18 cellular contexts compared by ENCODE assay signal in genomic region chr3:192847918-192848317, GRCh38.
DNase-seq lines count a peak whose midpoint lies in the region; ATAC-seq and TF ChIP-seq lines count a peak whose summit lies in the region.
"Had no signal": no experiment of that assay in that cellular context is flagged by ENCODE, and none has a peak within 500 bp of the region (broad histone marks: within the 10 kb centered on the region; RNA-seq: fewer than 3 reads in every experiment).

No MANE protein-coding gene starts in this region.

- no peaks in the 10 kb centered on the region for H4K20me1 ChIP-seq in fibroblast of lung (ENCODE audit: control insufficient read depth, extremely low read depth, insufficient read depth, low read length)

- H3K36me3 ChIP-seq in fibroblast of lung (ENCODE audit: control insufficient read depth, insufficient read depth, low read length) = no peaks in the 10 kb centered on the region
- H3K36me3 ChIP-seq: esophagus muscularis mucosa had no signal

- no peaks in the 10 kb centered on the region for H3K27me3 ChIP-seq in fibroblast of lung (ENCODE audit: control insufficient read depth, insufficient read depth, low read length)
- H3K27me3 ChIP-seq: esophagus muscularis mucosa had no signal

- H3K4me3 ChIP-seq in WI38 (ENCODE audit: low read depth, low read length) (0 out of 2 replicates have a peak overlapping the region, but pooled peaks have one; percentile 8), fibroblast of lung (replicated peaks in 1 of 4; ENCODE audit: control extremely low read depth in 1 of 4, insufficient read depth in 1 of 4, low read depth in 3 of 4, low read length in 4 of 4) (no peak overlapping the region)
- H3K4me3 ChIP-seq: esophagus muscularis mucosa had no signal

- no peak overlapping the region for H3K27ac ChIP-seq in fibroblast of lung (ENCODE audit: insufficient read depth, low read length)
- H3K27ac ChIP-seq: esophagus muscularis mucosa had no signal

- peaks cover 9% of the 10 kb centered on the region for H3K4me1 ChIP-seq in fibroblast of lung (ENCODE audit: control insufficient read depth, extremely low read depth, insufficient read depth, low read length)

- peaks cover 17% of the 10 kb centered on the region for H3K79me2 ChIP-seq in fibroblast of lung (ENCODE audit: control insufficient read depth, insufficient read depth, low read length)

- H3K4me2 ChIP-seq in fibroblast of lung (ENCODE audit: extremely low read depth, insufficient read depth, low read length) = no peak overlapping the region

- peak; percentile 12 for DNase-seq in NCI-H1694 treated with DMSO at 0.1 percent for 48 hours (lab: John Stamatoyannopoulos, UW)
- DNase-seq in NCI-H1694 (lab: John Stamatoyannopoulos, UW) = no peak
- DNase-seq in fibroblast of lung (ENCODE audit: low read depth in 2 of 2) = peak; percentile 70 to 76
- no peak for DNase-seq in D341Med (ENCODE audit: low spot score)
- no peak for DNase-seq in NCI-H774 (lab: John Stamatoyannopoulos, UW)
- no peak for DNase-seq in NCI-H1436 (lab: John Stamatoyannopoulos, UW)
- DNase-seq: activated CD4-positive, alpha-beta T cell treated with anti-CD3 and anti-CD28 coated beads, Interleukin-2, amount 50 U/mL, for 1 hour; activated T-cell treated with anti-CD3 and anti-CD28 coated beads for 4 hours; CD4-positive, alpha-beta T cell; KBM-7; mammary epithelial cell; NCI-H1105; NCI-H526 treated with DMSO at 0.1 percent for 48 hours; stimulated activated naive CD8-positive, alpha-beta T cell treated with anti-CD3 and anti-CD28 coated beads, Interleukin-15, Interleukin-2, amounts not matched to agents 100 U/mL and 50 U/mL, for 24 hours had no signal

- no peak overlapping the region for H3K9ac ChIP-seq in fibroblast of lung (ENCODE audit: insufficient read depth, low read length)

- no peaks in the 10 kb centered on the region for H3K9me3 ChIP-seq in fibroblast of lung (ENCODE audit: control insufficient read depth, insufficient read depth, low read depth, low read length)
- H3K9me3 ChIP-seq: esophagus muscularis mucosa had no signal

- TF ChIP-seq CTCF in WI38 (IDR thresholded peaks at IDR 0.05; ENCODE audit: low read depth, low read length) (no peak), fibroblast of lung (conservative IDR thresholded peaks at IDR 0.05 in 1 of 2, IDR thresholded peaks at IDR 0.05 in 1 of 2; ENCODE audit: low read depth in 1 of 2, low read length in 2 of 2) (no peak)

- ATAC-seq in HG02678 (IDR thresholded peaks at IDR 0.05; ENCODE audit: unreplicated experiment) = no peak
- ATAC-seq: natural killer cell treated with Interleukin-12 subunit alpha and Interleukin-12 subunit beta and Interleukin-15 and Interleukin-18, amount 100 ng/mL, for 72 hours; stimulated activated naive CD8-positive, alpha-beta T cell treated with anti-CD3 and anti-CD28 coated beads, Interleukin-15, Interleukin-2, amounts not matched to agents 100 U/mL and 50 U/mL, for 24 hours had no signal

- no peak overlapping the region for H2AFZ ChIP-seq in fibroblast of lung (ENCODE audit: low read length)

Comparison
In these comparisons a context has a peak if more than half of its experiments do, and no peak if none do; other contexts are left out.
1. DNase-seq: peak in NCI-H1694 treated with DMSO at 0.1 percent for 48 hours (single experiment) and fibroblast of lung (2 of 2); none in NCI-H1694 (single experiment), D341Med (single experiment), NCI-H774 (single experiment) and NCI-H1436 (single experiment).